Comparison of ENCODE assay signal across 14 cellular contexts in the genomic region with DNA sequence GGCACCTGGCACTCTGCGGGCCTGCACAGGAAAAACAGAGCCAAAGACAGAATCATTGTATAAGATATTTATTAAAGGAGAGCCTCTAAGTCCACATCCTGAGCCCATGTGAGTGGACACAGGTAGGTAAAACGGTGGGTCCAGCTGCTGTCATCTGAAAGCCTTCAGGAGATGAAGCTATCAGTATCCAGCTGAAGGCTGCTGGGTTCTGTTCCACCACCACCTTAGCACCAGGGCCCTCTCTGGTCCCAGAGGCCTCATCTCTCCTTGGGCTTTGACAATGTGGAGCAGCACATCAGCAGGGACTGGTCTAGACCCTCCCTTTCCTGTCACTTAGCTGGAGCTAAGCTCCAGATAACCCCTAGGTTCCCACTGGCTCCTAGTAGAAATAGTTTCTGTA. TPM values are rescaled to one million over a fixed set of nuclear protein-coding genes. Genes with fewer than 3 reads are reported as not detected.
"Had no signal": no experiment of that assay in that cellular context is flagged by ENCODE, and none has a peak within 500 bp of the region (broad histone marks: within the 10 kb centered on the region; RNA-seq: fewer than 3 reads in every experiment).

No MANE protein-coding gene starts in this region.

- DNase-seq: activated CD4-positive, alpha-beta memory T cell treated with anti-CD3 and anti-CD28 coated beads, Interleukin-2, amount 10 ng/mL, durations not matched to agents 7 days and 5 days; activated CD4-positive, CD25-positive, alpha-beta regulatory T cell treated with anti-CD3 and anti-CD28 coated beads, Interleukin-2, amount 50 U/mL, for 72 hours; effector CD8-positive, alpha-beta T cell; SJCRH30 had no signal

- H3K27ac ChIP-seq: cardiac muscle cell, coronary artery, heart left ventricle, parathyroid adenoma, SJCRH30, skin epidermis had no signal

- H3K4me3 ChIP-seq: cardiac muscle cell, coronary artery, heart left ventricle, SJCRH30, skin epidermis had no signal

- H3K9me3 Mint-ChIP-seq: activated CD4-positive, alpha-beta memory T cell treated with anti-CD3 and anti-CD28 coated beads, Interleukin-2, amount 10 ng/mL, durations not matched to agents 7 days and 5 days; memory B cell; T-helper 2 cell treated with Interferon-gamma antibody and Interleukin-4, amounts not matched to agents 5 μg/mL and 100 μg/mL, for 36 hours had no signal

- H3K36me3 ChIP-seq: cardiac muscle cell, SJCRH30 had no signal

- H3K27me3 ChIP-seq: cardiac muscle cell, heart left ventricle had no signal

- H3K4me3 Mint-ChIP-seq: activated CD4-positive, alpha-beta memory T cell treated with anti-CD3 and anti-CD28 coated beads, Interleukin-2, amount 10 ng/mL, durations not matched to agents 7 days and 5 days; memory B cell; T-helper 2 cell treated with Interferon-gamma antibody and Interleukin-4, amounts not matched to agents 5 μg/mL and 100 μg/mL, for 36 hours had no signal

- H3K27me3 Mint-ChIP-seq: activated CD4-positive, alpha-beta memory T cell treated with anti-CD3 and anti-CD28 coated beads, Interleukin-2, amount 10 ng/mL, durations not matched to agents 7 days and 5 days; memory B cell had no signal

- H3K9me3 ChIP-seq: heart left ventricle, SJCRH30 had no signal

- ATAC-seq: heart left ventricle had no signal

- H3K27ac Mint-ChIP-seq: activated CD4-positive, alpha-beta memory T cell treated with anti-CD3 and anti-CD28 coated beads, Interleukin-2, amount 10 ng/mL, durations not matched to agents 7 days and 5 days had no signal

- H3K4me1 ChIP-seq: parathyroid adenoma, SJCRH30 had no signal

RNA-seq across cellular contexts. Expression of a gene that starts 9.4 kb away (rescaled TPM):
- total RNA-seq: frontal cortex, heart left ventricle, renal cortical epithelial cell, SJCRH30, ureter had no signal

RNA-seq across cellular contexts. Expression of a gene that starts 14.8 kb away (rescaled TPM):
- total RNA-seq: cardiac muscle cell, frontal cortex, renal cortical epithelial cell, SJCRH30 had no signal
